Comparison of ENCODE assay signal across 8 cellular contexts in genomic region chr16:82368041-82368440, GRCh38.
DNase-seq lines count a peak whose midpoint lies in the region; ATAC-seq and TF ChIP-seq lines count a peak whose summit lies in the region.

No MANE protein-coding gene starts in this region.

- no peaks in the 10 kb centered on the region for H3K27me3 Mint-ChIP-seq in activated CD8-positive, alpha-beta T cell treated with anti-CD3 and anti-CD28 coated beads, Interleukin-2, amount 10 ng/mL, durations not matched to agents 7 days and 5 days (ENCODE audit: low read depth)
- H3K27me3 Mint-ChIP-seq in activated CD4-positive, alpha-beta T cell treated with anti-CD3 and anti-CD28 coated beads, Interleukin-2, amount 10 ng/mL, durations not matched to agents 7 days and 5 days = peaks cover 4% of the 10 kb centered on the region
- no peaks in the 10 kb centered on the region for H3K27me3 Mint-ChIP-seq in activated CD4-positive, alpha-beta memory T cell treated with anti-CD3 and anti-CD28 coated beads, Interleukin-2, amount 10 ng/mL, durations not matched to agents 7 days and 5 days

- no peaks in the 10 kb centered on the region for H3K36me3 Mint-ChIP-seq in activated CD8-positive, alpha-beta T cell treated with anti-CD3 and anti-CD28 coated beads, Interleukin-2, amount 10 ng/mL, durations not matched to agents 7 days and 5 days (ENCODE audit: low read depth)
- H3K36me3 Mint-ChIP-seq in activated CD4-positive, alpha-beta T cell treated with anti-CD3 and anti-CD28 coated beads, Interleukin-2, amount 10 ng/mL, durations not matched to agents 7 days and 5 days (ENCODE audit: low read depth) = no peaks in the 10 kb centered on the region
- H3K36me3 Mint-ChIP-seq in activated CD4-positive, alpha-beta memory T cell treated with anti-CD3 and anti-CD28 coated beads, Interleukin-2, amount 10 ng/mL, durations not matched to agents 7 days and 5 days (ENCODE audit: low read depth) = no peaks in the 10 kb centered on the region

- TF ChIP-seq CTCF in HCT116 (IDR thresholded peaks at IDR 0.05 in 2 of 3, conservative IDR thresholded peaks at IDR 0.05 in 1 of 3; ENCODE audit: borderline replicate concordance in 1 of 3, insufficient read depth in 1 of 3, low read depth in 2 of 3, low read length in 2 of 3) = peak; percentile 51 to 58 (median 56); a peak in 5 of 6 replicates

- H3K4me2 ChIP-seq in HCT116 (ENCODE audit: low read length) = no peak overlapping the region

- H2AFZ ChIP-seq in HCT116 (ENCODE audit: low read depth, low read length, poor library complexity, severe bottlenecking) = no peak overlapping the region

- no peak overlapping the region for H3K4me3 Mint-ChIP-seq in activated CD8-positive, alpha-beta T cell treated with anti-CD3 and anti-CD28 coated beads, Interleukin-2, amount 10 ng/mL, durations not matched to agents 7 days and 5 days
- H3K4me3 Mint-ChIP-seq in activated CD4-positive, alpha-beta T cell treated with anti-CD3 and anti-CD28 coated beads, Interleukin-2, amount 10 ng/mL, durations not matched to agents 7 days and 5 days = no peak overlapping the region
- no peak overlapping the region for H3K4me3 Mint-ChIP-seq in activated CD4-positive, alpha-beta memory T cell treated with anti-CD3 and anti-CD28 coated beads, Interleukin-2, amount 10 ng/mL, durations not matched to agents 7 days and 5 days

- peak; percentile 94 for ATAC-seq in HCT116
- no peak for ATAC-seq in activated CD8-positive, alpha-beta T cell treated with anti-CD3 and anti-CD28 coated beads, Interleukin-2, amount 10 ng/mL, durations not matched to agents 7 days and 5 days
- no peak for ATAC-seq in GM19023 (IDR thresholded peaks at IDR 0.05; ENCODE audit: unreplicated experiment)
- no peak for ATAC-seq in GM19397 (IDR thresholded peaks at IDR 0.05; ENCODE audit: unreplicated experiment)

- H3K27me3 ChIP-seq in HCT116 (ENCODE audit: insufficient read depth, low read length) (peaks cover 5% of the 10 kb centered on the region; the same call in 1 of the 2 replicates), iPS DF 6.9 (ENCODE audit: control insufficient read depth, insufficient read depth, low read length) (no peaks in the 10 kb centered on the region)

- H3K27ac ChIP-seq in HCT116 (ENCODE audit: low read depth, low read length) = no peak overlapping the region
- H3K27ac ChIP-seq in iPS DF 6.9 (ENCODE audit: low read length) = no peak overlapping the region

- H3K4me1 ChIP-seq in HCT116 (ENCODE audit: control insufficient read depth in 1 of 2, insufficient read depth in 2 of 2, low read length in 2 of 2) (no peaks in the 10 kb centered on the region), iPS DF 6.9 (ENCODE audit: control insufficient read depth, insufficient read depth, low read length) (no peaks in the 10 kb centered on the region)

- no peaks in the 10 kb centered on the region for H3K9me3 Mint-ChIP-seq in activated CD8-positive, alpha-beta T cell treated with anti-CD3 and anti-CD28 coated beads, Interleukin-2, amount 10 ng/mL, durations not matched to agents 7 days and 5 days (ENCODE audit: insufficient read depth)
- H3K9me3 Mint-ChIP-seq in activated CD4-positive, alpha-beta T cell treated with anti-CD3 and anti-CD28 coated beads, Interleukin-2, amount 10 ng/mL, durations not matched to agents 7 days and 5 days = no peaks in the 10 kb centered on the region
- H3K9me3 Mint-ChIP-seq in activated CD4-positive, alpha-beta memory T cell treated with anti-CD3 and anti-CD28 coated beads, Interleukin-2, amount 10 ng/mL, durations not matched to agents 7 days and 5 days = no peaks in the 10 kb centered on the region

- H3K27ac Mint-ChIP-seq in activated CD8-positive, alpha-beta T cell treated with anti-CD3 and anti-CD28 coated beads, Interleukin-2, amount 10 ng/mL, durations not matched to agents 7 days and 5 days = no peak overlapping the region
- H3K27ac Mint-ChIP-seq in activated CD4-positive, alpha-beta T cell treated with anti-CD3 and anti-CD28 coated beads, Interleukin-2, amount 10 ng/mL, durations not matched to agents 7 days and 5 days = no peak overlapping the region
- H3K27ac Mint-ChIP-seq in activated CD4-positive, alpha-beta memory T cell treated with anti-CD3 and anti-CD28 coated beads, Interleukin-2, amount 10 ng/mL, durations not matched to agents 7 days and 5 days = no peak overlapping the region

- POLR2A ChIA-PET in HCT116 (lab: Charles Lee) = no interaction called here
- POLR2A ChIA-PET in activated CD8-positive, alpha-beta T cell treated with anti-CD3 and anti-CD28 coated beads, Interleukin-2, amount 10 ng/mL, durations not matched to agents 7 days and 5 days (lab: Charles Lee) = no interaction called here
- POLR2A ChIA-PET in activated CD4-positive, alpha-beta T cell treated with anti-CD3 and anti-CD28 coated beads, Interleukin-2, amount 10 ng/mL, durations not matched to agents 7 days and 5 days (lab: Charles Lee) = no interaction called here
- POLR2A ChIA-PET in activated CD4-positive, alpha-beta memory T cell treated with anti-CD3 and anti-CD28 coated beads, Interleukin-2, amount 10 ng/mL, durations not matched to agents 7 days and 5 days (lab: Charles Lee) = no interaction called here

- no peaks in the 10 kb centered on the region for H3K9me3 ChIP-seq in HCT116 (ENCODE audit: control insufficient read depth in 1 of 2, insufficient read depth in 1 of 2, low read depth in 1 of 2, low read length in 2 of 2)
- H3K9me3 ChIP-seq in iPS DF 6.9 (ENCODE audit: control insufficient read depth, insufficient read depth, low read length) = no peaks in the 10 kb centered on the region

- no peaks in the 10 kb centered on the region for H4K20me1 ChIP-seq in HCT116 (ENCODE audit: insufficient read depth)

- H3K4me1 Mint-ChIP-seq in activated CD8-positive, alpha-beta T cell treated with anti-CD3 and anti-CD28 coated beads, Interleukin-2, amount 10 ng/mL, durations not matched to agents 7 days and 5 days (ENCODE audit: low read depth) = no peaks in the 10 kb centered on the region
- no peaks in the 10 kb centered on the region for H3K4me1 Mint-ChIP-seq in activated CD4-positive, alpha-beta T cell treated with anti-CD3 and anti-CD28 coated beads, Interleukin-2, amount 10 ng/mL, durations not matched to agents 7 days and 5 days
- H3K4me1 Mint-ChIP-seq in activated CD4-positive, alpha-beta memory T cell treated with anti-CD3 and anti-CD28 coated beads, Interleukin-2, amount 10 ng/mL, durations not matched to agents 7 days and 5 days = no peaks in the 10 kb centered on the region

- no peaks in the 10 kb centered on the region for H3K79me2 ChIP-seq in HCT116 (ENCODE audit: insufficient read depth, low read length)

- no peak for TF ChIP-seq POLR2A in HCT116 (IDR thresholded peaks at IDR 0.05; ENCODE audit: borderline replicate concordance, extremely low read depth, insufficient read depth, insufficient read length)

- CTCF ChIA-PET in HCT116 (lab: Charles Lee) = interaction anchor here (0.6 to 1.4 kb wide), 4 partner anchors 18 to 1079 kb away, joined by 3 to 9 read pairs (median 4); no protein-coding TSS in a partner anchor
- CTCF ChIA-PET in activated CD8-positive, alpha-beta T cell treated with anti-CD3 and anti-CD28 coated beads, Interleukin-2, amount 10 ng/mL, durations not matched to agents 7 days and 5 days (lab: Charles Lee) = no interaction called here
- CTCF ChIA-PET in activated CD4-positive, alpha-beta T cell treated with anti-CD3 and anti-CD28 coated beads, Interleukin-2, amount 10 ng/mL, durations not matched to agents 7 days and 5 days (lab: Charles Lee) = no interaction called here
- CTCF ChIA-PET in activated CD4-positive, alpha-beta memory T cell treated with anti-CD3 and anti-CD28 coated beads, Interleukin-2, amount 10 ng/mL, durations not matched to agents 7 days and 5 days (lab: Charles Lee) = interaction anchor here (0.7 kb wide), 2 partner anchors 257 to 1102 kb away, joined by 4 read pairs; no protein-coding TSS in a partner anchor

- H3K4me3 ChIP-seq in HCT116 (replicated peaks in 1 of 2; ENCODE audit: low read depth in 1 of 2, low read length in 2 of 2) = no peak overlapping the region
- no peak overlapping the region for H3K4me3 ChIP-seq in iPS DF 6.9 (ENCODE audit: low read length)

- H3K9ac ChIP-seq in HCT116 (ENCODE audit: low read length) = no peak overlapping the region

- no peaks in the 10 kb centered on the region for H3K9me2 ChIP-seq in HCT116 (ENCODE audit: insufficient read depth)

- intact Hi-C loops in HCT116 (cut with micrococcal nuclease) = loop anchor here (1.0 to 2.0 kb wide), 2 partner anchors 212 to 847 kb away; no protein-coding TSS in a partner anchor

- RAD21 ChIA-PET in HCT116 (lab: Charles Lee; ENCODE audit: low non-redundant PET in 1 of 2, low total read pairs in 2 of 2, uncharacterized antibody in 2 of 2, unreplicated experiment in 2 of 2) = interaction anchor here in 1 of 2 experiments (0.7 kb wide), 2 partner anchors 77 to 89 kb away, joined by 4 to 7 read pairs; no protein-coding TSS in a partner anchor

- H3K36me3 ChIP-seq in HCT116 (ENCODE audit: control insufficient read depth in 1 of 2, insufficient read depth in 2 of 2, low read length in 2 of 2) (no peaks in the 10 kb centered on the region), iPS DF 6.9 (ENCODE audit: control insufficient read depth, insufficient read depth, low read length) (no peaks in the 10 kb centered on the region)

- TF ChIP-seq RAD21 in HCT116 (IDR thresholded peaks at IDR 0.05; ENCODE audit: low read depth) = peak; percentile 54

- DNase-seq in AG08396 (ENCODE audit: low spot score) (peak; percentile 13), HCT116 (ENCODE audit: low read depth, low spot score) (peak; percentile 38), iPS DF 6.9 (ENCODE audit: low read depth, low spot score) (peak; percentile 11)
- peak; percentile 24 for DNase-seq in activated CD8-positive, alpha-beta T cell treated with anti-CD3 and anti-CD28 coated beads, Interleukin-2, amount 10 ng/mL, durations not matched to agents 7 days and 5 days
- no peak for DNase-seq in activated CD4-positive, alpha-beta T cell treated with anti-CD3 and anti-CD28 coated beads, Interleukin-2, amount 10 ng/mL, durations not matched to agents 7 days and 5 days
- DNase-seq in activated CD4-positive, alpha-beta memory T cell treated with anti-CD3 and anti-CD28 coated beads, Interleukin-2, amount 10 ng/mL, durations not matched to agents 7 days and 5 days = no peak

- BruUV-seq in HCT116 (replicated peaks; lab: Mats Ljungman, UMichigan) = no TSS peak

TF ChIP-seq in HCT116, 20 proteins besides CTCF, POLR2A, EP300 and RAD21 (continues in another document):
- TF ChIP-seq ZNF274 (IDR thresholded peaks at IDR 0.05; ENCODE audit: low read depth, low read length) (no peak), EGR1 (IDR thresholded peaks at IDR 0.05; ENCODE audit: low read depth) (no peak)

Comparison
In these comparisons a context has a peak if more than half of its experiments do, and no peak if none do; other contexts are left out.
1. DNase-seq: peak in AG08396 (single experiment), HCT116 (single experiment), activated CD8-positive, alpha-beta T cell treated with anti-CD3 and anti-CD28 coated beads, Interleukin-2, amount 10 ng/mL, durations not matched to agents 7 days and 5 days (single experiment) and iPS DF 6.9 (single experiment); none in activated CD4-positive, alpha-beta T cell treated with anti-CD3 and anti-CD28 coated beads, Interleukin-2, amount 10 ng/mL, durations not matched to agents 7 days and 5 days (single experiment) and activated CD4-positive, alpha-beta memory T cell treated with anti-CD3 and anti-CD28 coated beads, Interleukin-2, amount 10 ng/mL, durations not matched to agents 7 days and 5 days (single experiment).
2. CTCF ChIA-PET loops: an anchor here in HCT116 (0.6 to 1.4 kb wide) and activated CD4-positive, alpha-beta memory T cell treated with anti-CD3 and anti-CD28 coated beads, Interleukin-2, amount 10 ng/mL, durations not matched to agents 7 days and 5 days (0.7 kb wide); none called in activated CD8-positive, alpha-beta T cell treated with anti-CD3 and anti-CD28 coated beads, Interleukin-2, amount 10 ng/mL, durations not matched to agents 7 days and 5 days and activated CD4-positive, alpha-beta T cell treated with anti-CD3 and anti-CD28 coated beads, Interleukin-2, amount 10 ng/mL, durations not matched to agents 7 days and 5 days.